Comparison of ENCODE assay signal across 13 cellular contexts in genomic region chr7:44284216-44284615, GRCh38. TPM values are rescaled to one million over a fixed set of nuclear protein-coding genes. Genes with fewer than 3 reads are reported as not detected.
DNase-seq lines count a peak whose midpoint lies in the region; ATAC-seq, FAIRE-seq and TF ChIP-seq lines count a peak whose summit lies in the region.
"Had no signal": no experiment of that assay in that cellular context is flagged by ENCODE, and none has a peak within 500 bp of the region (broad histone marks: within the 10 kb centered on the region; RNA-seq: fewer than 3 reads in every experiment).

No MANE protein-coding gene starts in this region.

- H3K4me1 Mint-ChIP-seq in activated naive CD8-positive, alpha-beta T cell treated with anti-CD3 and anti-CD28 coated beads, Interleukin-2, amount 10 ng/mL, durations not matched to agents 7 days and 5 days, result no peaks in the 10 kb centered on the region
- no peaks in the 10 kb centered on the region for H3K4me1 Mint-ChIP-seq in activated naive CD8-positive, alpha-beta T cell treated with anti-CD3 and anti-CD28 coated beads for 36 hours
- peaks cover 3% of the 10 kb centered on the region for H3K4me1 Mint-ChIP-seq in astrocyte (ENCODE audit: low read depth, unreplicated experiment)
- H3K4me1 Mint-ChIP-seq in CD4-positive, alpha-beta memory T cell, result no peaks in the 10 kb centered on the region

- ATAC-seq in activated naive CD8-positive, alpha-beta T cell treated with anti-CD3 and anti-CD28 coated beads, Interleukin-2, amount 10 ng/mL, durations not matched to agents 7 days and 5 days (ENCODE audit: low read depth), result no peak
- no peak for ATAC-seq in mucosa of descending colon
- no peak for ATAC-seq in GM18517 (IDR thresholded peaks at IDR 0.05; ENCODE audit: unreplicated experiment)
- ATAC-seq: PC-3 had no signal

- H3K9ac ChIP-seq in astrocyte (ENCODE audit: low read length), result no peak overlapping the region

- peak; percentile 24 for DNase-seq in activated naive CD8-positive, alpha-beta T cell treated with anti-CD3 and anti-CD28 coated beads, Interleukin-2, amount 10 ng/mL, durations not matched to agents 7 days and 5 days
- DNase-seq in activated naive CD8-positive, alpha-beta T cell treated with anti-CD3 and anti-CD28 coated beads for 36 hours, result no peak
- peak; percentile 6 for DNase-seq in astrocyte (ENCODE audit: low read depth)
- peak in 2 of 3 donors; percentile 16 to 32 for DNase-seq in mucosa of descending colon
- peak; percentile 9 to 10 for DNase-seq in uterus
- DNase-seq in DMS53 treated with DMSO at 0.1 percent for 48 hours (lab: John Stamatoyannopoulos, UW; ENCODE audit: unreplicated experiment), result no peak
- DNase-seq in CD4-positive, alpha-beta memory T cell, result no peak
- DNase-seq: activated gamma-delta T cell, dermis blood vessel endothelial cell, NCI-H2029 treated with DMSO at 0.1 percent for 48 hours, PC-3 had no signal

- H4K20me1 ChIP-seq in astrocyte (ENCODE audit: insufficient read depth, low read length), result no peaks in the 10 kb centered on the region

- no peak overlapping the region for H3K4me2 ChIP-seq in astrocyte (ENCODE audit: low read length)

- intact Hi-C loops in mucosa of descending colon (cut with DNase I, micrococcal nuclease), result no loop called here
- intact Hi-C loops in uterus (cut with DNase I; ENCODE audit: low total_unique reads), result no loop called here
- intact Hi-C loops in CD4-positive, alpha-beta memory T cell (cut with micrococcal nuclease), result no loop called here

- H3K36me3 Mint-ChIP-seq in activated naive CD8-positive, alpha-beta T cell treated with anti-CD3 and anti-CD28 coated beads, Interleukin-2, amount 10 ng/mL, durations not matched to agents 7 days and 5 days, result no peaks in the 10 kb centered on the region
- no peaks in the 10 kb centered on the region for H3K36me3 Mint-ChIP-seq in activated naive CD8-positive, alpha-beta T cell treated with anti-CD3 and anti-CD28 coated beads for 36 hours
- H3K36me3 Mint-ChIP-seq in astrocyte (ENCODE audit: low read depth, unreplicated experiment), result no peaks in the 10 kb centered on the region
- H3K36me3 Mint-ChIP-seq in CD4-positive, alpha-beta memory T cell, result no peaks in the 10 kb centered on the region

- H3K27ac Mint-ChIP-seq in activated naive CD8-positive, alpha-beta T cell treated with anti-CD3 and anti-CD28 coated beads, Interleukin-2, amount 10 ng/mL, durations not matched to agents 7 days and 5 days, result no peak overlapping the region
- H3K27ac Mint-ChIP-seq in activated naive CD8-positive, alpha-beta T cell treated with anti-CD3 and anti-CD28 coated beads for 36 hours, result no peak overlapping the region
- H3K27ac Mint-ChIP-seq in astrocyte (ENCODE audit: unreplicated experiment), result no peak overlapping the region
- no peak overlapping the region for H3K27ac Mint-ChIP-seq in CD4-positive, alpha-beta memory T cell
- H3K27ac Mint-ChIP-seq: B cell had no signal

- CTCF ChIA-PET in CD4-positive, alpha-beta memory T cell (lab: Charles Lee; ENCODE audit: partially characterized antibody), result no interaction called here

- H2AFZ ChIP-seq in astrocyte (ENCODE audit: low read depth, low read length), result peak overlapping the region; percentile 15

- FAIRE-seq in astrocyte (lab: Jason Lieb, UNC), result no peak

- no peak for TF ChIP-seq POLR2A in uterus (IDR thresholded peaks at IDR 0.05)

- H3K4me1 ChIP-seq in astrocyte (ENCODE audit: insufficient read depth, low read length), result no peaks in the 10 kb centered on the region
- H3K4me1 ChIP-seq in mucosa of descending colon (ENCODE audit: low read depth), result no peaks in the 10 kb centered on the region
- H3K4me1 ChIP-seq in uterus, result no peaks in the 10 kb centered on the region
- no peaks in the 10 kb centered on the region for H3K4me1 ChIP-seq in CD4-positive, alpha-beta memory T cell (ENCODE audit: insufficient read depth, low read length)

- POLR2A ChIA-PET in activated naive CD8-positive, alpha-beta T cell treated with anti-CD3 and anti-CD28 coated beads, Interleukin-2, amount 10 ng/mL, durations not matched to agents 7 days and 5 days (lab: Charles Lee), result interaction anchor here (0.6 kb wide), 1 partner anchor 528 kb away, joined by 3 read pairs; no protein-coding TSS in a partner anchor
- POLR2A ChIA-PET in CD4-positive, alpha-beta memory T cell (lab: Charles Lee; ENCODE audit: partially characterized antibody), result no interaction called here

- H3K9me3 ChIP-seq in astrocyte (ENCODE audit: insufficient read depth, low read depth, low read length) (no peaks in the 10 kb centered on the region), mucosa of descending colon (no peaks in the 10 kb centered on the region), uterus (no peaks in the 10 kb centered on the region)
- no peaks in the 10 kb centered on the region for H3K9me3 ChIP-seq in CD4-positive, alpha-beta memory T cell (ENCODE audit: control insufficient read depth in 1 of 2, low read length in 2 of 2)

- no peaks in the 10 kb centered on the region for H3K9me3 Mint-ChIP-seq in activated naive CD8-positive, alpha-beta T cell treated with anti-CD3 and anti-CD28 coated beads, Interleukin-2, amount 10 ng/mL, durations not matched to agents 7 days and 5 days
- H3K9me3 Mint-ChIP-seq in activated naive CD8-positive, alpha-beta T cell treated with anti-CD3 and anti-CD28 coated beads for 36 hours, result no peaks in the 10 kb centered on the region
- H3K9me3 Mint-ChIP-seq in astrocyte (ENCODE audit: unreplicated experiment), result peaks cover 2% of the 10 kb centered on the region
- H3K9me3 Mint-ChIP-seq in CD4-positive, alpha-beta memory T cell, result no peaks in the 10 kb centered on the region

- no peaks in the 10 kb centered on the region for H3K27me3 Mint-ChIP-seq in activated naive CD8-positive, alpha-beta T cell treated with anti-CD3 and anti-CD28 coated beads, Interleukin-2, amount 10 ng/mL, durations not matched to agents 7 days and 5 days
- H3K27me3 Mint-ChIP-seq in activated naive CD8-positive, alpha-beta T cell treated with anti-CD3 and anti-CD28 coated beads for 36 hours, result no peaks in the 10 kb centered on the region
- H3K27me3 Mint-ChIP-seq in astrocyte (ENCODE audit: low read depth, unreplicated experiment), result peaks cover 45% of the 10 kb centered on the region
- no peaks in the 10 kb centered on the region for H3K27me3 Mint-ChIP-seq in CD4-positive, alpha-beta memory T cell
- H3K27me3 Mint-ChIP-seq: B cell had no signal

- H3K4me3 Mint-ChIP-seq in activated naive CD8-positive, alpha-beta T cell treated with anti-CD3 and anti-CD28 coated beads, Interleukin-2, amount 10 ng/mL, durations not matched to agents 7 days and 5 days, result no peak overlapping the region
- no peak overlapping the region for H3K4me3 Mint-ChIP-seq in activated naive CD8-positive, alpha-beta T cell treated with anti-CD3 and anti-CD28 coated beads for 36 hours
- no peak overlapping the region for H3K4me3 Mint-ChIP-seq in astrocyte (ENCODE audit: unreplicated experiment)
- no peak overlapping the region for H3K4me3 Mint-ChIP-seq in CD4-positive, alpha-beta memory T cell
- H3K4me3 Mint-ChIP-seq: B cell had no signal

- H3K79me2 ChIP-seq in astrocyte (ENCODE audit: insufficient read depth, low read length), result no peaks in the 10 kb centered on the region

- no peak overlapping the region for H3K27ac ChIP-seq in astrocyte (ENCODE audit: low read depth, low read length)
- H3K27ac ChIP-seq in uterus, result no peak overlapping the region
- no peak overlapping the region for H3K27ac ChIP-seq in CD4-positive, alpha-beta memory T cell (ENCODE audit: low read depth, low read length)

- H3K27me3 ChIP-seq in astrocyte (ENCODE audit: insufficient read depth, low read length), result no peaks in the 10 kb centered on the region
- H3K27me3 ChIP-seq in uterus, result no peaks in the 10 kb centered on the region
- H3K27me3 ChIP-seq in CD4-positive, alpha-beta memory T cell (ENCODE audit: insufficient read depth, low read length), result no peaks in the 10 kb centered on the region

- no peak overlapping the region for H3K4me3 ChIP-seq in astrocyte (ENCODE audit: insufficient read depth, low read depth, low read length)
- H3K4me3 ChIP-seq in mucosa of descending colon, result no peak overlapping the region
- no peak overlapping the region for H3K4me3 ChIP-seq in uterus
- H3K4me3 ChIP-seq in CD4-positive, alpha-beta memory T cell (ENCODE audit: low read length in 2 of 2), result no peak overlapping the region

- H3K36me3 ChIP-seq in astrocyte (ENCODE audit: insufficient read depth, low read length), result no peaks in the 10 kb centered on the region
- no peaks in the 10 kb centered on the region for H3K36me3 ChIP-seq in mucosa of descending colon (ENCODE audit: low read depth)
- H3K36me3 ChIP-seq in uterus, result no peaks in the 10 kb centered on the region
- no peaks in the 10 kb centered on the region for H3K36me3 ChIP-seq in CD4-positive, alpha-beta memory T cell (ENCODE audit: insufficient read depth, low read length)

- TF ChIP-seq CTCF in astrocyte (IDR thresholded peaks at IDR 0.05; ENCODE audit: insufficient read depth, low read depth, low read length) (no peak), mucosa of descending colon (IDR thresholded peaks at IDR 0.05) (no peak), uterus (IDR thresholded peaks at IDR 0.05) (no peak)

RNA-seq across cellular contexts. Expression of gene CAMK2B, which starts 41.2 kb away (rescaled TPM):
- total RNA-seq in activated naive CD8-positive, alpha-beta T cell treated with anti-CD3 and anti-CD28 coated beads, Interleukin-2, amount 10 ng/mL, durations not matched to agents 7 days and 5 days, result under 1 TPM in 1 of 2 experiments, not detected in 1; 0.11 TPM
- total RNA-seq in activated naive CD8-positive, alpha-beta T cell treated with anti-CD3 and anti-CD28 coated beads for 36 hours, result under 1 TPM; 0.62 to 0.97 TPM
- total RNA-seq in astrocyte, result 0.18 TPM in 1 of 2 replicates, not detected in the other
- 1 to 10 TPM in 1 of 3 donors, under 1 TPM in 2; 0.35 to 2.2 (median 0.87) TPM for total RNA-seq in mucosa of descending colon
- 1 to 10 TPM in 1 of 4 donors, under 1 TPM in 1, not detected in 2; 0.40 to 1.1 TPM for total RNA-seq in uterus
- total RNA-seq in CD4-positive, alpha-beta memory T cell, result not detected
- polyA plus RNA-seq in CD4-positive, alpha-beta memory T cell, result not detected
- total RNA-seq: B cell had no signal

Comparison
In these comparisons a context has a peak if more than half of its experiments do, and no peak if none do; other contexts are left out.
1. DNase-seq: peak in activated naive CD8-positive, alpha-beta T cell treated with anti-CD3 and anti-CD28 coated beads, Interleukin-2, amount 10 ng/mL, durations not matched to agents 7 days and 5 days (single experiment), astrocyte (single experiment), mucosa of descending colon (2 of 3) and uterus (2 of 2); none in activated naive CD8-positive, alpha-beta T cell treated with anti-CD3 and anti-CD28 coated beads for 36 hours (single experiment), DMS53 treated with DMSO at 0.1 percent for 48 hours (single experiment) and CD4-positive, alpha-beta memory T cell (0 of 5).